ENCODE assay signal across 8 cellular contexts in the genomic region with DNA sequence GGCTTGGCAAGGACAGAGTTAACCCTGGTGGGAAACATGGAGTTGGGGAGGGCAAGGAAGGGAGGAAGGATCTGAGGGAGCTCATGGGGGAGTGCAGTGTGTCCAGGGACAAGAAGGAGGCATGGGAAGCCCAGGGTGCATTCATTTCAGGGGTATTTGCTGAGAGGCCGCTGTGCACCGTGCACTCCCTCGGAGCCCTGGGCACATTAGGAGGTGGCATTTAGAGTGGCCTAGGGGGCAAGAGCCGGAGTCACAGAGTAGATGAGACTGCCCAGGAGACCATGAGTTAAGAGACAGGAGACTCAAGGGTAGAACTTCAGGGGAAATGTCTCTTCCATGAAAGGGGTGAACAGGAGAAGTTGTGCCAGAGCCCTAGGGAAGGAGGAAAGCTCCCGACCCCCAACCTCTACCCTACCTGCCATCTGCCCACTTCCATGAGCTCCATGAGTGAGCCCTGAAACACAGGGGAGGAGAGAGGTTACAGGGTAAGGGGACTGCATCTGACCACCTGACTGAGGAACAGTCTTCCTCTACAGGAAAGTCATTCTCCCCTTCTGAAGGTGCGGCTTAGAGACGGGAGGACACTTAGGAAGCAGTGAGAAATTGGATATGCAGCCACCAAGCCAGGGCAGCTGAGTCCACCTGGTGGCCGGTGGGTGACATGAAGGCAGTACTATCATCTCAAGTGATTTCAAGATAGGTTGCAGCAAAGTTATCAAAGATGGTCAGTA. TPM values are rescaled to one million over a fixed set of nuclear protein-coding genes. Genes with fewer than 3 reads are reported as not detected.
DNase-seq lines count a peak whose midpoint lies in the region; ATAC-seq, FAIRE-seq and TF ChIP-seq lines count a peak whose summit lies in the region.

No MANE protein-coding gene starts in this region.

- TF ChIP-seq RAD21 in H1 (IDR thresholded peaks at IDR 0.05 in 1 of 2, conservative IDR thresholded peaks at IDR 0.05 in 1 of 2; ENCODE audit: low read depth in 2 of 2, low read length in 2 of 2), result peak; percentile 99 to 100

- no peak overlapping the region for H3K9ac ChIP-seq in H1 (replicated peaks in 1 of 4; ENCODE audit: extremely low read depth in 1 of 4, low read depth in 3 of 4, low read length in 3 of 4)

- TF ChIP-seq CTCF in AG09319 (IDR thresholded peaks at IDR 0.05; ENCODE audit: low read depth, low read length) (peak; percentile 87), H1 (IDR thresholded peaks at IDR 0.05; ENCODE audit: control extremely low read depth in 1 of 3, insufficient read depth in 1 of 3, low read depth in 1 of 3, low read length in 3 of 3) (peak; percentile 82 to 97 (median 82))

- TF ChIP-seq EP300 in H1 (IDR thresholded peaks at IDR 0.05; ENCODE audit: borderline replicate concordance in 1 of 2, low read depth in 2 of 2, low read length in 2 of 2), result no peak

- no peak overlapping the region for H3K4ac ChIP-seq in H1 (replicated peaks; ENCODE audit: insufficient read length, low read depth, low read length)

- no peak overlapping the region for H2BK5ac ChIP-seq in H1 (ENCODE audit: low read depth, low read length)

- peaks cover 0 to 1% of the 10 kb centered on the region in 2 donors for H3K9me3 Mint-ChIP-seq in stimulated activated naive B cell treated with anti-CD40 and anti-IgM and Interleukin-4, amounts not matched to agents 10 μg/mL and 1 μg/mL and 100 μg/mL, for 72 hours

- no peak overlapping the region for H2BK12ac ChIP-seq in H1 (ENCODE audit: low read depth, low read length)

- H2AFZ ChIP-seq in H1 (ENCODE audit: low read length), result no peak overlapping the region

- POLR2A ChIA-PET in H1 (lab: Charles Lee; ENCODE audit: partially characterized antibody), result no interaction called here

- no peak overlapping the region for H2BK120ac ChIP-seq in H1 (replicated peaks; ENCODE audit: low read depth, low read length)

- H3K23me2 ChIP-seq in H1 (ENCODE audit: low read depth, low read length), result no peaks in the 10 kb centered on the region

- H3K27me3 ChIP-seq in H1 (replicated peaks in 1 of 4; ENCODE audit: control insufficient read depth in 3 of 4, extremely low read depth in 1 of 4, insufficient read depth in 3 of 4, low read length in 3 of 4), result no peaks in the 10 kb centered on the region; a peak in 2 of 7 replicates

- no peak overlapping the region for H3K4me3 ChIP-seq in H1 (ENCODE audit: extremely low read depth in 1 of 4, insufficient read depth in 2 of 4, low read depth in 3 of 4, low read length in 4 of 4)

- H3K18ac ChIP-seq in H1 (ENCODE audit: extremely low read depth, low read length), result no peak overlapping the region; the same call in 1 of the 2 replicates

- CTCF ChIA-PET in H1 (lab: Charles Lee; ENCODE audit: partially characterized antibody), result interaction anchor here (0.5 to 5.0 kb wide), 42 partner anchors 9 to 827 kb away, joined by 3 to 36 read pairs (median 4); partner anchors contain the start of gene ACKR3

- H3K4me1 ChIP-seq in H1 (replicated peaks in 1 of 4; ENCODE audit: control insufficient read depth in 3 of 4, insufficient read depth in 4 of 4, low read length in 3 of 4), result no peaks in the 10 kb centered on the region

- H2BK15ac ChIP-seq in H1 (ENCODE audit: low read length), result 0 out of 2 replicates have a peak overlapping the region, but pooled peaks have one; percentile 3

- peaks cover 9 to 17% of the 10 kb centered on the region in 2 donors for H3K27me3 Mint-ChIP-seq in stimulated activated naive B cell treated with anti-CD40 and anti-IgM and Interleukin-4, amounts not matched to agents 10 μg/mL and 1 μg/mL and 100 μg/mL, for 72 hours

- no peak overlapping the region for H4K5ac ChIP-seq in H1 (ENCODE audit: insufficient read length, low read depth, low read length)

- no peak overlapping the region; the same call in 1 of the 2 replicates for H2AK5ac ChIP-seq in H1 (ENCODE audit: low read depth, low read length)

- H3K4me1 Mint-ChIP-seq in stimulated activated naive B cell treated with anti-CD40 and anti-IgM and Interleukin-4, amounts not matched to agents 10 μg/mL and 1 μg/mL and 100 μg/mL, for 72 hours, result no peaks in the 10 kb centered on the region

- no peaks in the 10 kb centered on the region for H3K79me2 ChIP-seq in H1 (ENCODE audit: control insufficient read depth in 1 of 2, insufficient read depth in 2 of 2, low read length in 2 of 2)

- no peak overlapping the region for H2BK20ac ChIP-seq in H1 (ENCODE audit: low read length)

- peak; percentile 88 for FAIRE-seq in H1 (lab: Jason Lieb, UNC)

- DNase-seq in AG09319 (ENCODE audit: extremely low read depth, low read depth) (peak; percentile 59), NCI-H2171 treated with DMSO at 0.1 percent for 48 hours (lab: John Stamatoyannopoulos, UW) (peak; percentile 61), H1 (ENCODE audit: low read depth in 1 of 2, low spot score in 2 of 2) (peak; percentile 29 to 74), medulla oblongata (ENCODE audit: extremely low spot score) (peak; percentile 76)
- DNase-seq in activated CD4-positive, alpha-beta T cell treated with anti-CD3 and anti-CD28 coated beads for 4 hours, result peak; percentile 20 to 43
- no peak for DNase-seq in stimulated activated naive B cell treated with anti-CD40 and anti-IgM and Interleukin-4, amounts not matched to agents 10 μg/mL and 1 μg/mL and 100 μg/mL, for 72 hours

- H4K91ac ChIP-seq in H1 (replicated peaks; ENCODE audit: insufficient read length, low read length), result peak overlapping the region; percentile 2

- no peaks in the 10 kb centered on the region for H4K20me1 ChIP-seq in H1 (replicated peaks in 1 of 2; ENCODE audit: control insufficient read depth in 1 of 2, insufficient read depth in 2 of 2, low read length in 2 of 2)

- no peaks in the 10 kb centered on the region for H3K36me3 Mint-ChIP-seq in stimulated activated naive B cell treated with anti-CD40 and anti-IgM and Interleukin-4, amounts not matched to agents 10 μg/mL and 1 μg/mL and 100 μg/mL, for 72 hours

- H3K14ac ChIP-seq in H1 (ENCODE audit: insufficient read length), result no peak overlapping the region

- no peak overlapping the region for H3K56ac ChIP-seq in H1 (replicated peaks; ENCODE audit: insufficient read length, low read depth, low read length)

- no peak overlapping the region for H3K4me3 Mint-ChIP-seq in stimulated activated naive B cell treated with anti-CD40 and anti-IgM and Interleukin-4, amounts not matched to agents 10 μg/mL and 1 μg/mL and 100 μg/mL, for 72 hours

- H3K79me1 ChIP-seq in H1 (ENCODE audit: low read depth, low read length), result no peaks in the 10 kb centered on the region

- peaks cover 0 to 7% of the 10 kb centered on the region in 2 experiments; a peak in 2 of 4 replicates for H3K9me3 ChIP-seq in H1 (ENCODE audit: insufficient read depth in 2 of 2, low read depth in 1 of 2, low read length in 1 of 2)

- no peak overlapping the region for H3K23ac ChIP-seq in H1 (ENCODE audit: insufficient read length)

- WGBS in H1 (ENCODE audit: extremely low coverage in 1 of 2, insufficient coverage in 1 of 2, insufficient read length in 1 of 2, insufficient replicate concordance in 2 of 2, low coverage in 1 of 2, low lambda C conversion rate in 2 of 2, missing lambda C conversion rate in 1 of 2), 2 experiments, result 55% methylated on average over 8 of the region's 8 CpGs; no CpG with 5 or more reads in 1 of the 2 experiments

- no peak overlapping the region for H3K27ac Mint-ChIP-seq in stimulated activated naive B cell treated with anti-CD40 and anti-IgM and Interleukin-4, amounts not matched to agents 10 μg/mL and 1 μg/mL and 100 μg/mL, for 72 hours

- TF ChIP-seq POLR2A in H1 (IDR thresholded peaks at IDR 0.05; ENCODE audit: control extremely low read depth in 1 of 2, low read depth in 2 of 2, low read length in 2 of 2), result no peak

- no peak overlapping the region; the same call in 1 of the 2 replicates for H4K8ac ChIP-seq in H1 (ENCODE audit: extremely low read depth, insufficient read depth, low read length)

- H3K36me3 ChIP-seq in H1 (ENCODE audit: control insufficient read depth in 2 of 4, insufficient read depth in 4 of 4, low read length in 3 of 4), result no peaks in the 10 kb centered on the region

- ATAC-seq in GM19372 (IDR thresholded peaks at IDR 0.05; ENCODE audit: low read depth, unreplicated experiment) (peak; percentile 64), HG02981 (IDR thresholded peaks at IDR 0.05; ENCODE audit: unreplicated experiment) (no peak)
- peak; percentile 59 to 71 for ATAC-seq in stimulated activated naive B cell treated with anti-CD40 and anti-IgM and Interleukin-4, amounts not matched to agents 10 μg/mL and 1 μg/mL and 100 μg/mL, for 72 hours (replicated peaks)

- H3K27ac ChIP-seq in H1 (ENCODE audit: low read depth, low read length), result no peak overlapping the region

- no peak overlapping the region for H3K4me2 ChIP-seq in H1 (ENCODE audit: insufficient read depth in 1 of 2, low read depth in 2 of 2, low read length in 2 of 2)

TF ChIP-seq in H1, 55 proteins besides CTCF, POLR2A, EP300 and RAD21 (continues in another document):
- TF ChIP-seq, protein P1, sequence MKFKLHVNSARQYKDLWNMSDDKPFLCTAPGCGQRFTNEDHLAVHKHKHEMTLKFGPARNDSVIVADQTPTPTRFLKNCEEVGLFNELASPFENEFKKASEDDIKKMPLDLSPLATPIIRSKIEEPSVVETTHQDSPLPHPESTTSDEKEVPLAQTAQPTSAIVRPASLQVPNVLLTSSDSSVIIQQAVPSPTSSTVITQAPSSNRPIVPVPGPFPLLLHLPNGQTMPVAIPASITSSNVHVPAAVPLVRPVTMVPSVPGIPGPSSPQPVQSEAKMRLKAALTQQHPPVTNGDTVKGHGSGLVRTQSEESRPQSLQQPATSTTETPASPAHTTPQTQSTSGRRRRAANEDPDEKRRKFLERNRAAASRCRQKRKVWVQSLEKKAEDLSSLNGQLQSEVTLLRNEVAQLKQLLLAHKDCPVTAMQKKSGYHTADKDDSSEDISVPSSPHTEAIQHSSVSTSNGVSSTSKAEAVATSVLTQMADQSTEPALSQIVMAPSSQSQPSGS (IDR thresholded peaks at IDR 0.05; ENCODE audit: low read length), result no peak
- TF ChIP-seq BRCA1 (IDR thresholded peaks at IDR 0.05; ENCODE audit: low read depth, low read length) (no peak), EGR1 (IDR thresholded peaks at IDR 0.05; ENCODE audit: borderline replicate concordance, low read depth, low read length) (no peak), NANOG (IDR thresholded peaks at IDR 0.05; ENCODE audit: insufficient read depth, low read depth, low read length, poor library complexity, severe bottlenecking) (no peak), SRF (IDR thresholded peaks at IDR 0.05; ENCODE audit: low read depth, low read length) (no peak)

RNA-seq across cellular contexts. Expression of gene COPS8, which starts 58.5 kb away (rescaled TPM):
- 59.3 and 61.3 TPM in 2 replicates for total RNA-seq in H1 (2021; fragmentation: NEBNext Ultra II Directional; extraction: Animal tissue kit (Norgen Biotek cat#: 25700))
- 37.3 and 67.5 TPM in 2 replicates for polyA plus RNA-seq in H1 (2011; rRNA removed)
- 66.0 TPM for polyA plus RNA-seq in H1 (2011; cell fraction: cytosol; rRNA removed)
- polyA plus RNA-seq in H1 (2011; cell fraction: nucleus; rRNA removed), result 18.0 TPM
- polyA plus RNA-seq in H1 (2012, experiment 1 of 2), result 32.3 to 47.0 TPM (median 36.0 TPM) in 4 replicates
- polyA plus RNA-seq in H1 (2012, experiment 2 of 2), result 10.3 TPM
- polyA plus RNA-seq in H1 (2013, experiment 1 of 2), result 30.4 TPM
- polyA plus RNA-seq in H1 (2013, experiment 2 of 2), result 29.0 TPM
- polyA minus RNA-seq in H1 (2011; rRNA and poly(A)+ RNA removed), result 27.0 and 32.5 TPM in 2 replicates
- 21.9 TPM for polyA minus RNA-seq in H1 (2011; cell fraction: cytosol; rRNA and poly(A)+ RNA removed)
- 50.7 TPM for polyA minus RNA-seq in H1 (2011; cell fraction: nucleus; rRNA and poly(A)+ RNA removed)
